8 cellular contexts compared by ENCODE assay signal in the genomic region with DNA sequence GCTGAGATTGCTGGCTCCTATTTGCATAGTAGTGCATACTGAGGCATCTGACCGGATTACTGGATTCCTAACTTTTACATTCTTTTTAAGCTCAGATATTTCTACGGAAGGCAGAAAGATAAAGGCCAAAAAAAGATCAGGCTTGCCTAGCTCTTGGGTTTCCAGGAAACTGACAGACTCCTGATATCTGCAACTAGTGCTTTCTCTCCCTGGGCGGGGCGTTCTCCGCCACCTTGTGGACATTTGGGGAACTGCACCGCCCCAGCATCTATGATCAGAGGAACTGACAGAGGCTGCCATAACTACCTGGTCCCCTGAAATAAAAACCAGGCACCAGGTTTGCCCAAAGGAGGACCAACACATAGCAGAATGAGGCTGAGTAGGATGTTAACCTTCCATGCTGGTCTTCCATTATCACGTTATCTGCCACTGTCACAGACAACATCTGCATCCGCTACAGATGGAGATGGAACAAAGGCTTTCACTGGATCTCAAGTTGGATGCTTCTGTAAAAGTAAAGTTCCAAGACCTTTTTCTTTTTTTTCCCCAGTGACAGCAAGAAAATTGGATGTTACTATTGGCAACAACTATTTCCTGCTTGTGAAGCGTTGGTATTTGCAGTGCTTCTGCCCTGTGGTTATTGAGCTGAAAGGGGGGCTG. TPM values are rescaled to one million over a fixed set of nuclear protein-coding genes. Genes with fewer than 3 reads are reported as not detected.
DNase-seq lines count a peak whose midpoint lies in the region; ATAC-seq lines count a peak whose summit lies in the region.

No MANE protein-coding gene starts in this region.

- H3K4me1 ChIP-seq in CD4-positive, CD25-positive, alpha-beta regulatory T cell (ENCODE audit: control insufficient read depth, insufficient read depth, low read length, poor library complexity, severe bottlenecking), result no peaks in the 10 kb centered on the region
- H3K4me1 ChIP-seq in NT2/D1 (ENCODE audit: insufficient read depth, insufficient read length), result no peaks in the 10 kb centered on the region

- peak; percentile 40 to 72 (median 62) for DNase-seq in CD4-positive, CD25-positive, alpha-beta regulatory T cell
- peak; percentile 8 for DNase-seq in NT2/D1 (ENCODE audit: low read depth, low spot score)
- peak; percentile 65 for DNase-seq in activated CD8-positive, alpha-beta memory T cell treated with anti-CD3 and anti-CD28 coated beads, Interleukin-2, amount 50 U/mL, for 24 hours (ENCODE audit: extremely low read depth)
- no peak for DNase-seq in epithelial cell of prostate (ENCODE audit: low read depth, low spot score)
- DNase-seq in naive thymus-derived CD8-positive, alpha-beta T cell, result peak; percentile 61 to 88 (median 81)
- DNase-seq in stimulated activated naive CD4-positive, alpha-beta T cell (lab: John Stamatoyannopoulos, UW), result peak; percentile 27 to 77 (median 58)

- no peak overlapping the region for H3K4me3 ChIP-seq in CD4-positive, CD25-positive, alpha-beta regulatory T cell (ENCODE audit: low read depth, low read length)
- no peak overlapping the region for H3K4me3 ChIP-seq in NT2/D1 (ENCODE audit: insufficient read length, low read depth)

- no peak overlapping the region for H3K4me3 Mint-ChIP-seq in CD4-positive, CD25-positive, alpha-beta regulatory T cell
- H3K4me3 Mint-ChIP-seq in naive thymus-derived CD8-positive, alpha-beta T cell, result peak overlapping the region in 3 of 10 donors; percentile 25 to 46 (median 26)

- ATAC-seq in CD4-positive, CD25-positive, alpha-beta regulatory T cell (ENCODE audit: low read depth in 2 of 2), result peak; percentile 80 to 81
- ATAC-seq in GM19025 (IDR thresholded peaks at IDR 0.05; ENCODE audit: low read depth, unreplicated experiment), result peak; percentile 92
- peak; percentile 86 for ATAC-seq in HG03139 (IDR thresholded peaks at IDR 0.05; ENCODE audit: unreplicated experiment)
- ATAC-seq in naive thymus-derived CD8-positive, alpha-beta T cell, result peak; percentile 92 to 98

- H3K36me3 Mint-ChIP-seq in CD4-positive, CD25-positive, alpha-beta regulatory T cell, result no peaks in the 10 kb centered on the region
- peaks cover 3 to 27% (median 4%) of the 10 kb centered on the region in 3 donors for H3K36me3 Mint-ChIP-seq in naive thymus-derived CD8-positive, alpha-beta T cell

- peak overlapping the region in 1 of 3 donors; percentile 2 for H3K27ac Mint-ChIP-seq in CD4-positive, CD25-positive, alpha-beta regulatory T cell
- peak overlapping the region in 7 of 10 donors; percentile 27 to 80 (median 68) for H3K27ac Mint-ChIP-seq in naive thymus-derived CD8-positive, alpha-beta T cell

- peaks cover 0 to 2% (median 0%) of the 10 kb centered on the region in 7 donors for H3K9me3 Mint-ChIP-seq in CD4-positive, CD25-positive, alpha-beta regulatory T cell
- H3K9me3 Mint-ChIP-seq in naive thymus-derived CD8-positive, alpha-beta T cell, result no peaks in the 10 kb centered on the region

- no peaks in the 10 kb centered on the region for H3K36me3 ChIP-seq in CD4-positive, CD25-positive, alpha-beta regulatory T cell (ENCODE audit: control insufficient read depth, insufficient read depth, low read length)
- no peaks in the 10 kb centered on the region for H3K36me3 ChIP-seq in NT2/D1 (ENCODE audit: insufficient read depth, insufficient read length, low read length)

- H3K27me3 Mint-ChIP-seq in CD4-positive, CD25-positive, alpha-beta regulatory T cell, result peaks cover 18% of the 10 kb centered on the region
- no peaks in the 10 kb centered on the region for H3K27me3 Mint-ChIP-seq in naive thymus-derived CD8-positive, alpha-beta T cell

- POLR2A ChIA-PET in naive thymus-derived CD8-positive, alpha-beta T cell (lab: Charles Lee), result interaction anchor here (0.6 to 5.3 kb wide), 9 partner anchors 21 to 128 kb away, joined by 3 to 53 read pairs (median 3); partner anchors contain the start of gene NT5E

- no peak overlapping the region for H3K27ac ChIP-seq in CD4-positive, CD25-positive, alpha-beta regulatory T cell (ENCODE audit: insufficient read depth, low read length, poor library complexity, severe bottlenecking)
- peak overlapping the region; percentile 32 for H3K27ac ChIP-seq in epithelial cell of prostate

- H3K4me1 Mint-ChIP-seq in CD4-positive, CD25-positive, alpha-beta regulatory T cell, result peaks cover 4 to 5% (median 5%) of the 10 kb centered on the region in 4 donors
- peaks cover 14 to 29% (median 21%) of the 10 kb centered on the region in 4 donors for H3K4me1 Mint-ChIP-seq in naive thymus-derived CD8-positive, alpha-beta T cell

- H3K9me3 ChIP-seq in CD4-positive, CD25-positive, alpha-beta regulatory T cell (ENCODE audit: control insufficient read depth in 2 of 2, low read length in 2 of 2), result no peaks in the 10 kb centered on the region
- no peaks in the 10 kb centered on the region for H3K9me3 ChIP-seq in NT2/D1 (ENCODE audit: insufficient read depth, low read length)

- no peak overlapping the region for H3K9ac ChIP-seq in NT2/D1 (ENCODE audit: insufficient read length, low read depth)

- H3K27me3 ChIP-seq in CD4-positive, CD25-positive, alpha-beta regulatory T cell (ENCODE audit: control insufficient read depth, insufficient read depth, low read length), result no peaks in the 10 kb centered on the region
- no peaks in the 10 kb centered on the region for H3K27me3 ChIP-seq in NT2/D1 (ENCODE audit: insufficient read depth, insufficient read length)

RNA-seq across cellular contexts. Expression of gene NT5E, which starts 33.3 kb away (rescaled TPM):
- total RNA-seq in CD4-positive, CD25-positive, alpha-beta regulatory T cell, result 0.62 TPM
- 10 to 100 TPM in 3 of 4 donors, 1 to 10 TPM in 1; 5.3 to 13.7 (median 11.3) TPM for polyA plus RNA-seq in CD4-positive, CD25-positive, alpha-beta regulatory T cell
- 10 to 100 TPM; 56.5 to 57.3 TPM for total RNA-seq in naive thymus-derived CD8-positive, alpha-beta T cell
- polyA plus RNA-seq in naive thymus-derived CD8-positive, alpha-beta T cell, result 100 to 1,000 TPM in 2 of 3 donors, 10 to 100 TPM in 1; 77.7 to 128 (median 103) TPM

Comparison
In these comparisons a context has a peak if more than half of its experiments do, and no peak if none do; other contexts are left out.
1. RNA of gene NT5E, which starts 33.3 kb away (total RNA-seq): 56.5 to 57.3 TPM in naive thymus-derived CD8-positive, alpha-beta T cell; 0.62 TPM in CD4-positive, CD25-positive, alpha-beta regulatory T cell (single experiment); every median in the first group is over 10 times any median in the second.
2. Peak in every context shown above with its lines, with median percentiles within 50 percentile points of each other: ATAC-seq.